ENCODE assay signal across 9 cellular contexts in the genomic region with DNA sequence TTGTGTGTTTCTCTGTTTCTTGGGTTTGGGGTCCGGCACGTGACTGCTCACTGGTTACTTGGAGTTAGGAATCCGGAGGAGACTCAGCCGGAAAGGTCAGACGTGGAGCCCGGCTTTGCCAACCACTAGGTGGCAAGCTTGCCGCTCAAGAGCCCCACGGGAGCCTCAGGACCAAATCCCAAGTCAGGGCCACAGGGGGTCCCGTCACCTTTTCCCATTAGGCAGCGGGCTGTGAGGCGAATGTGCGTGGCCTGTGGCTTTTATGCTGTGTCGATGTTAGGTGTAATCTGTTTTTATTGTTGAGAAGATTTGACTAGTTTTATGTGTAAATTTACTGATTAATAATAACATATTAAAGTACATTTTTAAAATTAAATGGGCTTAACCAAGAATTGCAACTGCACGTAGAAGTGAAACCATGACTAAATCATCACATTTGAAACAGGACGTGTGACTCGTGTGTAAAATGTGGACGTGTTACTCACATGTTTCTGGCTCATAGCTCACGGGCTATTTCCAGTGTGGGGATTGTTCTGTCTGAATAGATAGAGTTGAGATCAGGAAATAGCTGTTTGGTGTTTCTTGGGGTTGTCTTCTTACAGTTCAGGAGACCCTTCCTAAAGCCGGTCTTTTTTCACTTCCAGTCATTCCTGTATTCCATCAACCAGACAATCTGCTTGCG. TPM values are rescaled to one million over a fixed set of nuclear protein-coding genes. Genes with fewer than 3 reads are reported as not detected.
A peak's percentile ranks its signal among the peaks of the same experiment; 100 is the strongest.
DNase-seq lines count a peak whose midpoint lies in the region; ATAC-seq and TF ChIP-seq lines count a peak whose summit lies in the region.
"Not testable (repeated sequence)": the region's sequence is repeated elsewhere in the genome, so short reads cannot be mapped to it uniquely, and the experiment has no call there.
"Had no signal": no experiment of that assay in that cellular context is flagged by ENCODE, and none has a peak within 500 bp of the region (broad histone marks: within the 10 kb centered on the region; RNA-seq: fewer than 3 reads in every experiment).

No MANE protein-coding gene starts in this region.

- 0 out of 2 replicates have a peak overlapping the region, but pooled peaks have one; percentile 38 for H2AFZ ChIP-seq in GM23248

- CTCF ChIA-PET in BJ (lab: Yijun Ruan, JAX), result interaction anchor here (0.6 to 2.7 kb wide), 12 partner anchors 10 to 588 kb away, joined by 3 to 10 read pairs (median 3); no protein-coding TSS in a partner anchor

- 9 to 14% methylated on average over 20 of the region's 20 CpGs for WGBS in GM23248 (ENCODE audit: low coverage in 1 of 2, low lambda C conversion rate in 2 of 2, missing lambda C conversion rate in 2 of 2), 2 experiments

- not testable (repeated sequence) for H3K4me3 ChIP-seq in BJ (ENCODE audit: low read depth, low read length); left ventricle myocardium inferior
- peak overlapping the region; percentile 5; the same call in 1 of the 2 replicates for H3K4me3 ChIP-seq in GM23248

- TF ChIP-seq CTCF in BJ (IDR thresholded peaks at IDR 0.05; ENCODE audit: insufficient read depth, low read depth, low read length), result peak; percentile 68
- TF ChIP-seq CTCF in left ventricle myocardium inferior (IDR thresholded peaks at IDR 0.05; ENCODE audit: borderline replicate concordance), result peak; percentile 46

- H3K27me3 Mint-ChIP-seq in dendritic cell treated with granulocyte-macrophage colony-stimulating factor and Interleukin-4, amounts not matched to agents 40 ng/mL and 50 ng/mL, for 4 days; natural killer cell treated with Interleukin-12 subunit alpha and Interleukin-12 subunit beta and Interleukin-15 and Interleukin-18, amount 100 ng/mL, for 72 hours: not testable (repeated sequence)

- H4K20me1 ChIP-seq in GM23248 (ENCODE audit: insufficient read depth), result not testable (repeated sequence)

- peaks cover 88% of the 10 kb centered on the region for H3K36me3 Mint-ChIP-seq in dendritic cell treated with granulocyte-macrophage colony-stimulating factor and Interleukin-4, amounts not matched to agents 40 ng/mL and 50 ng/mL, for 4 days (ENCODE audit: low read depth)
- peaks cover 17% of the 10 kb centered on the region for H3K36me3 Mint-ChIP-seq in natural killer cell treated with Interleukin-12 subunit alpha and Interleukin-12 subunit beta and Interleukin-15 and Interleukin-18, amount 100 ng/mL, for 72 hours

- in situ Hi-C loops in GM23248 (cut with MboI), result not testable (repeated sequence)

- H3K9me2 ChIP-seq in GM23248 (ENCODE audit: insufficient read depth), result not testable (repeated sequence)

- H3K36me3 ChIP-seq in BJ (ENCODE audit: control insufficient read depth, insufficient read depth, low read length); GM23248 (ENCODE audit: low read depth): not testable (repeated sequence)
- peaks cover 24% of the 10 kb centered on the region for H3K36me3 ChIP-seq in left ventricle myocardium inferior

- peaks cover 39% of the 10 kb centered on the region for H3K4me1 Mint-ChIP-seq in dendritic cell treated with granulocyte-macrophage colony-stimulating factor and Interleukin-4, amounts not matched to agents 40 ng/mL and 50 ng/mL, for 4 days (ENCODE audit: low read depth)
- peaks cover 53 to 54% of the 10 kb centered on the region in 2 donors for H3K4me1 Mint-ChIP-seq in natural killer cell treated with Interleukin-12 subunit alpha and Interleukin-12 subunit beta and Interleukin-15 and Interleukin-18, amount 100 ng/mL, for 72 hours (ENCODE audit: low read depth in 2 of 2)

- H3K4me2 ChIP-seq in GM23248 (ENCODE audit: unreplicated experiment), result peak overlapping the region; percentile 25

- H3K9me3 Mint-ChIP-seq in dendritic cell treated with granulocyte-macrophage colony-stimulating factor and Interleukin-4, amounts not matched to agents 40 ng/mL and 50 ng/mL, for 4 days; natural killer cell treated with Interleukin-12 subunit alpha and Interleukin-12 subunit beta and Interleukin-15 and Interleukin-18, amount 100 ng/mL, for 72 hours: not testable (repeated sequence)

- H3K27me3 ChIP-seq in BJ (ENCODE audit: control insufficient read depth, insufficient read depth, low read length); GM23248 (replicated peaks; ENCODE audit: insufficient read depth); left ventricle myocardium inferior (ENCODE audit: low read depth): not testable (repeated sequence)

- intact Hi-C loops in dendritic cell treated with granulocyte-macrophage colony-stimulating factor and Interleukin-4, amounts not matched to agents 40 ng/mL and 50 ng/mL, for 4 days (cut with micrococcal nuclease); left ventricle myocardium inferior (cut with micrococcal nuclease): not testable (repeated sequence)

- peak overlapping the region; percentile 68 for H3K27ac Mint-ChIP-seq in dendritic cell treated with granulocyte-macrophage colony-stimulating factor and Interleukin-4, amounts not matched to agents 40 ng/mL and 50 ng/mL, for 4 days
- not testable (repeated sequence) for H3K27ac Mint-ChIP-seq in natural killer cell treated with Interleukin-12 subunit alpha and Interleukin-12 subunit beta and Interleukin-15 and Interleukin-18, amount 100 ng/mL, for 72 hours

- peak; percentile 20 for DNase-seq in BJ (ENCODE audit: low read depth)
- peak; percentile 77 for DNase-seq in GM23248
- DNase-seq in RKO (ENCODE audit: low spot score), result peak; percentile 42
- DNase-seq in activated naive CD4-positive, alpha-beta T cell treated with Interleukin-2 at 50 U/mL for 16 hours, result peak; percentile 11
- not testable (repeated sequence) for DNase-seq in left ventricle myocardium inferior; natural killer cell treated with Interleukin-12 subunit alpha and Interleukin-12 subunit beta and Interleukin-15 and Interleukin-18, amount 100 ng/mL, for 72 hours (ENCODE audit: low spot score)
- peak; percentile 52 for DNase-seq in stimulated activated CD8-positive, alpha-beta memory T cell treated with anti-CD3 and anti-CD28 coated beads, Interleukin-4, amount 100 ng/mL, for 48 hours

- POLR2A ChIA-PET in BJ (lab: Charles Lee), result not testable (repeated sequence)

- not testable (repeated sequence) for H3K4me3 Mint-ChIP-seq in dendritic cell treated with granulocyte-macrophage colony-stimulating factor and Interleukin-4, amounts not matched to agents 40 ng/mL and 50 ng/mL, for 4 days; natural killer cell treated with Interleukin-12 subunit alpha and Interleukin-12 subunit beta and Interleukin-15 and Interleukin-18, amount 100 ng/mL, for 72 hours

- H3F3A ChIP-seq in GM23248 (ENCODE audit: insufficient read depth), result not testable (repeated sequence)

- peak; percentile 41 to 54 for ATAC-seq in natural killer cell treated with Interleukin-12 subunit alpha and Interleukin-12 subunit beta and Interleukin-15 and Interleukin-18, amount 100 ng/mL, for 72 hours

- peak overlapping the region; percentile 65 for H3K27ac ChIP-seq in GM23248
- not testable (repeated sequence) for H3K27ac ChIP-seq in left ventricle myocardium inferior (replicated peaks)

- peak overlapping the region; percentile 58 for H3K9ac ChIP-seq in GM23248

- peaks cover 14% of the 10 kb centered on the region; the same call in 1 of the 2 replicates for H3K79me2 ChIP-seq in GM23248 (ENCODE audit: insufficient read depth)

- H3K4me1 ChIP-seq in GM23248 (ENCODE audit: insufficient read depth), result peaks cover 13% of the 10 kb centered on the region
- not testable (repeated sequence) for H3K4me1 ChIP-seq in left ventricle myocardium inferior

- H3K9me3 ChIP-seq in GM23248 (ENCODE audit: low read depth); left ventricle myocardium inferior (replicated peaks): not testable (repeated sequence)

RNA-seq across cellular contexts. Expression of a gene that starts 32.3 kb away (rescaled TPM):
- 11.4 and 16.5 TPM in 2 replicates for polyA plus RNA-seq in BJ (2011; rRNA removed)
- polyA minus RNA-seq in BJ (2011; rRNA and poly(A)+ RNA removed), result 22.2 and 24.1 TPM in 2 replicates
- total RNA-seq in GM23248 (2014; rRNA removed; shearing (Covaris generic)), result 14.3 and 14.8 TPM in 2 replicates
- polyA plus RNA-seq in GM23248 (2016; fragmentation: Nextera tagmentation; extraction: Ambion mirVana), result 14.8 and 15.9 TPM in 2 replicates
- total RNA-seq in left ventricle myocardium inferior, result 12.6 TPM
- 10 to 100 TPM; 31.3 to 59.2 TPM for total RNA-seq in natural killer cell treated with Interleukin-12 subunit alpha and Interleukin-12 subunit beta and Interleukin-15 and Interleukin-18, amount 100 ng/mL, for 72 hours

RNA-seq across cellular contexts. Expression of a gene that starts 47.2 kb away (rescaled TPM):
- polyA plus RNA-seq in BJ (2011; rRNA removed) (not detected in 2 replicates), GM23248 (2016; fragmentation: Nextera tagmentation; extraction: Ambion mirVana) (not detected in 2 replicates)
- polyA minus RNA-seq in BJ (2011; rRNA and poly(A)+ RNA removed), result not detected in 2 replicates
- not detected in 2 replicates for total RNA-seq in GM23248 (2014; rRNA removed; shearing (Covaris generic))
- not detected for total RNA-seq in left ventricle myocardium inferior
- total RNA-seq in natural killer cell treated with Interleukin-12 subunit alpha and Interleukin-12 subunit beta and Interleukin-15 and Interleukin-18, amount 100 ng/mL, for 72 hours, result not detected
- total RNA-seq: CD4-positive, alpha-beta T cell had no signal
